25 cellular contexts compared by ENCODE assay signal in the genomic region with DNA sequence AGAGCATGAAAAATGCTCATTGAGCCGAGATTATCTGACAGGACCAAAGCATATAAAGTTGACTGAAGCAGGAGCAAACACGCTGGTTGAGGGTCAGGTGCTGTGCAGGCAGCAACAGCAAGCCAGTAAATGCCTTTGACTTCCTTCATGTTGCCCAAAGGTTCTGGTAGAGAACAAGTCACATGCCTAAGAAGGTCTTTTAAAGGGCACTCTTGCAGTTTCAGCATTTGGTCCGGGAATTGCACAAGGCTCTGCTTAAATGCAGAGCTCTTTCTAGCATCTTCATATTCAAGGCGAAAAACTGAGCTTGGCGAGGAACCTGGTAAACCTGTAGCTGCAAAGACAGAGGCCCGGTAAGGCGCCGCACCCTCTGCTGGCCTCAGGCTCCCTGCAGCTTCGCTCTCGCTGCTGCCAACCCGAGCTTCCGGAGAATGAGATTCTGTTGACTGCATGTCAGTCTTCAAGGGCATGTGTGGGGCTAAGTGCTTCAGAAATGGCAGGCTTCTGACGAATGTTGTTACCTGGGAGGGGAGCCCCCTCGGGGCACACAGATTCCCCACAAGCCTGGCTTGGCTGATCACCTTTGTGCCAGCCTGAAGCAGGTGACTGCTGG.
"Had no signal": no experiment of that assay in that cellular context is flagged by ENCODE, and none has a peak within 500 bp of the region (broad histone marks: within the 10 kb centered on the region; RNA-seq: fewer than 3 reads in every experiment).

No MANE protein-coding gene starts in this region.

- H3K9me3 ChIP-seq: gastroesophageal sphincter, sigmoid colon, stomach, suprapubic skin, transverse colon had no signal

- H3K4me2 ChIP-seq: smooth muscle cell had no signal

- H3K27ac ChIP-seq: stomach, suprapubic skin, transverse colon, WERI-Rb-1 had no signal

- H3K36me3 ChIP-seq: WERI-Rb-1 had no signal

- H3K4me1 ChIP-seq: transverse colon had no signal

- DNase-seq: activated CD4-positive, alpha-beta memory T cell treated with anti-CD3 and anti-CD28 coated beads, Interleukin-2, amount 10 ng/mL, durations not matched to agents 7 days and 5 days; activated CD4-positive, alpha-beta T cell treated with anti-CD3 and anti-CD28 coated beads, Interleukin-2, amount 10 ng/mL, durations not matched to agents 7 days and 5 days; activated CD4-positive, CD25-positive, alpha-beta regulatory T cell treated with anti-CD3 and anti-CD28 coated beads, Interleukin-2, amount 50 U/mL, for 72 hours; activated CD8-positive, alpha-beta memory T cell treated with anti-CD3 and anti-CD28 coated beads, Interleukin-2, amount 50 U/mL, for 48 hours; activated gamma-delta T cell; activated naive CD4-positive, alpha-beta T cell treated with anti-CD3 and anti-CD28 coated beads, Interleukin-2, amount 10 ng/mL, durations not matched to agents 7 days and 5 days; activated naive CD8-positive, alpha-beta T cell treated with anti-CD3 and anti-CD28 coated beads, Interleukin-2, amount 10 ng/mL, durations not matched to agents 7 days and 5 days; activated T-cell treated with anti-CD3 and anti-CD28 coated beads, Interleukin-2, amount 50 U/mL, for 24 hours; central memory CD4-positive, alpha-beta T cell; dermis blood vessel endothelial cell; effector CD4-positive, alpha-beta T cell; head of caudate nucleus; mammary epithelial cell; posterior cingulate gyrus; sigmoid colon; stimulated activated CD4-positive, alpha-beta T cell treated with anti-CD3 and anti-CD28 coated beads, Interleukin-1b, Interleukin-23, amount 100 ng/mL, for 48 hours; stimulated activated naive B cell treated with anti-CD40 and anti-IgM and Interleukin-4, amounts not matched to agents 10 μg/mL and 1 μg/mL and 100 μg/mL, for 72 hours; stomach; T-helper 17 cell; T1000; transverse colon; WERI-Rb-1 had no signal

- H3K27me3 ChIP-seq: gastroesophageal sphincter, sigmoid colon, stomach, suprapubic skin, transverse colon had no signal

- H3K4me3 ChIP-seq: gastroesophageal sphincter, sigmoid colon, smooth muscle cell, stomach, suprapubic skin, transverse colon had no signal

- ATAC-seq: stimulated activated naive B cell treated with anti-CD40 and anti-IgM and Interleukin-4, amounts not matched to agents 10 μg/mL and 1 μg/mL and 100 μg/mL, for 72 hours; T-helper 17 cell had no signal
